In the genomic region with DNA sequence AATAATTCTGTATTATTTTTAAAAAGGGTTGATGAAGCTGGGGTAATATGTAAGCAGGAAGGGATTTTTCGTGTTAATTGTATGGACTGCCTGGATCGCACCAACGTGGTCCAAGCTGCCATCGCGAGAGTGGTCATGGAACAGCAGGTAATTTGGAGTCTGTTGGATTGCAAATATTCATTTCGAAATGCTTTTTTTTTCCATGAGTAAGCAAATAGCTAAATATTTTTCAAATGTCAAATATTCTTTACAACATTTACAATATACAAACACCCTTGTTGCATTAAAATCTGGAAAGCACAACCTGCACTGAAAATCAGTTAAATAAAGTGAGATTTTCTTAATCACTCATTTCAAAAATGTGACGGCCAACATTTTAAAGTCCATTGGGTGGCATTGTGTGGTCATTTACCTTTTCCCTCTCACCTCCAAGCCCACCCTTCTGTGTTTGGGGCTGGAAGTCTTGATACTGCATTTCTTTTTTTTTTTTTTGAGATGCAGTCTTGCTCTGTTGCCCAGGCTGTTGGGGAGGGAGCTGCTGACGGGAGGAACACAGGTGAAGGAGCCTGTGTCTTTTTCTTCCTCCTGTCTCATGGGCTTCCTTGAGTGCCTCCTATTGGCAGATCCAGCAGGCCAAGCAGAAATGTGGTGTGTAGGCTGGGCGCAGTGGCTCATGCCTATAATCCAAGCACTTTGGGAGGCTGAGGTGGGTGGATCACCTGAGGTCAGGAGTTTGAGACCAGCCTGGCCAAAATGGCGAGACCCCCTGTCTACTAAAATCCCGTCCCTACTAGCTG, we compare ENCODE assay signal across 28 cellular contexts.
DNase-seq lines count a peak whose midpoint lies in the region; ATAC-seq, FAIRE-seq and TF ChIP-seq lines count a peak whose summit lies in the region.
"Had no signal": no experiment of that assay in that cellular context is flagged by ENCODE, and none has a peak within 500 bp of the region (broad histone marks: within the 10 kb centered on the region; RNA-seq: fewer than 3 reads in every experiment).

No MANE protein-coding gene starts in this region.

- H4K91ac ChIP-seq in IMR-90 (ENCODE audit: insufficient read depth, low read depth, low read length) (no peak overlapping the region), H1 (replicated peaks; ENCODE audit: insufficient read length, low read length) (no peak overlapping the region), mesenchymal stem cell (ENCODE audit: low read length) (no peak overlapping the region)

- H2BK20ac ChIP-seq in IMR-90 (ENCODE audit: low read depth, low read length) (no peak overlapping the region), H1 (ENCODE audit: low read length) (no peak overlapping the region)

- H3K27me3 ChIP-seq in BLaER1 treated with 17β-estradiol and CSF1 and Interleukin-3, amounts not matched to agents 10 nM and 100 nM: no peaks in the 10 kb centered on the region
- no peaks in the 10 kb centered on the region for H3K27me3 ChIP-seq in IMR-90 (ENCODE audit: control insufficient read depth, insufficient read depth, low read length)
- no peaks in the 10 kb centered on the region for H3K27me3 ChIP-seq in H1 (replicated peaks in 1 of 4; ENCODE audit: control insufficient read depth in 3 of 4, extremely low read depth in 1 of 4, insufficient read depth in 3 of 4, low read length in 3 of 4)
- no peaks in the 10 kb centered on the region for H3K27me3 ChIP-seq in mesenchymal stem cell (ENCODE audit: control insufficient read depth in 1 of 2, insufficient read depth in 1 of 2, low read length in 2 of 2)
- H3K27me3 ChIP-seq: SJCRH30 had no signal

- H4K8ac ChIP-seq in IMR-90 (ENCODE audit: low read depth in 2 of 2, low read length in 2 of 2) (no peak overlapping the region), H1 (ENCODE audit: extremely low read depth, insufficient read depth, low read length) (no peak overlapping the region), mesenchymal stem cell (ENCODE audit: low read length) (no peak overlapping the region)

- intact Hi-C loops in IMR-90 (cut with micrococcal nuclease): no loop called here

- no peaks in the 10 kb centered on the region for H4K20me1 ChIP-seq in BLaER1 treated with 17β-estradiol and CSF1 and Interleukin-3, amounts not matched to agents 10 nM and 100 nM
- no peaks in the 10 kb centered on the region for H4K20me1 ChIP-seq in IMR-90 (ENCODE audit: insufficient read depth, low read length)
- H4K20me1 ChIP-seq in H1 (replicated peaks in 1 of 2; ENCODE audit: control insufficient read depth in 1 of 2, insufficient read depth in 2 of 2, low read length in 2 of 2): no peaks in the 10 kb centered on the region

- in situ Hi-C loops in IMR-90 (cut with MboI; ENCODE audit: low sequenced_read_pairs): no loop called here

- H3K4ac ChIP-seq in IMR-90 (ENCODE audit: low read depth, low read length): no peak overlapping the region
- no peak overlapping the region for H3K4ac ChIP-seq in H1 (replicated peaks; ENCODE audit: insufficient read length, low read depth, low read length)
- H3K4ac ChIP-seq in mesenchymal stem cell (ENCODE audit: low read depth in 1 of 2, low read length in 2 of 2): no peak overlapping the region

- H3K9me3 ChIP-seq in BLaER1 treated with 17β-estradiol and CSF1 and Interleukin-3, amounts not matched to agents 10 nM and 100 nM (replicated peaks in 1 of 11): no peaks in the 10 kb centered on the region
- no peaks in the 10 kb centered on the region for H3K9me3 ChIP-seq in IMR-90 (ENCODE audit: control insufficient read depth, insufficient read depth, low read length)
- H3K9me3 ChIP-seq in H1 (ENCODE audit: insufficient read depth in 2 of 2, low read depth in 1 of 2, low read length in 1 of 2): no peaks in the 10 kb centered on the region
- H3K9me3 ChIP-seq in mesenchymal stem cell (ENCODE audit: control insufficient read depth, low read length): no peaks in the 10 kb centered on the region
- H3K9me3 ChIP-seq: Caco-2, HAP-1, SJCRH30 had no signal

- H2AFZ ChIP-seq in IMR-90 (replicated peaks; ENCODE audit: low read length, poor library complexity) (no peak overlapping the region), H1 (ENCODE audit: low read length) (no peak overlapping the region), mesenchymal stem cell (ENCODE audit: low read depth, low read length) (no peak overlapping the region)

- H2BK120ac ChIP-seq in IMR-90 (ENCODE audit: low read depth, low read length) (no peak overlapping the region), H1 (replicated peaks; ENCODE audit: low read depth, low read length) (no peak overlapping the region), mesenchymal stem cell (ENCODE audit: low read depth, low read length) (no peak overlapping the region)

- no peak for ATAC-seq in IMR-90 (ENCODE audit: low read depth)
- no peak for ATAC-seq in GM18520 (IDR thresholded peaks at IDR 0.05; ENCODE audit: unreplicated experiment)
- ATAC-seq in left lobe of liver: no peak
- ATAC-seq: CD8-positive, alpha-beta T cell; PC-3; T-cell had no signal

- FAIRE-seq in H1 (lab: Jason Lieb, UNC): no peak
- FAIRE-seq: A204.1, GM19239 had no signal

- no peak overlapping the region for H3K4me3 ChIP-seq in BLaER1 treated with 17β-estradiol and CSF1 and Interleukin-3, amounts not matched to agents 10 nM and 100 nM
- H3K4me3 ChIP-seq in IMR-90 (ENCODE audit: insufficient read depth, low read depth, low read length): no peak overlapping the region
- no peak overlapping the region for H3K4me3 ChIP-seq in H1 (ENCODE audit: extremely low read depth in 1 of 4, insufficient read depth in 2 of 4, low read depth in 3 of 4, low read length in 4 of 4)
- H3K4me3 ChIP-seq in mesenchymal stem cell (ENCODE audit: insufficient read depth in 1 of 2, low read depth in 1 of 2, low read length in 2 of 2): no peak overlapping the region
- H3K4me3 ChIP-seq: HAP-1, SJCRH30 had no signal

- H3K4me2 ChIP-seq in BLaER1 treated with 17β-estradiol and CSF1 and Interleukin-3, amounts not matched to agents 10 nM and 100 nM: peak overlapping the region in 7 of 11 experiments; percentile 25 to 65 (median 51); a peak in 8 of 22 replicates
- no peak overlapping the region for H3K4me2 ChIP-seq in IMR-90 (ENCODE audit: low read depth, low read length)
- H3K4me2 ChIP-seq in H1 (ENCODE audit: insufficient read depth in 1 of 2, low read depth in 2 of 2, low read length in 2 of 2): no peak overlapping the region
- H3K4me2 ChIP-seq in mesenchymal stem cell (ENCODE audit: low read length, poor library complexity, severe bottlenecking): no peak overlapping the region

- TF ChIP-seq CTCF in IMR-90 (conservative IDR thresholded peaks at IDR 0.05; ENCODE audit: low read depth, low read length): no peak
- peak in 2 of 3 experiments; percentile 7 to 17; a peak in 2 of 4 replicates for TF ChIP-seq CTCF in H1 (IDR thresholded peaks at IDR 0.05; ENCODE audit: control extremely low read depth in 1 of 3, insufficient read depth in 1 of 3, low read depth in 1 of 3, low read length in 3 of 3)

- H2BK5ac ChIP-seq in IMR-90 (ENCODE audit: low read depth, low read length, poor library complexity, severe bottlenecking) (no peak overlapping the region), H1 (ENCODE audit: low read depth, low read length) (no peak overlapping the region), mesenchymal stem cell (ENCODE audit: low read depth, low read length, poor library complexity, severe bottlenecking) (no peak overlapping the region)

- H3K4me1 ChIP-seq in BLaER1 treated with 17β-estradiol and CSF1 and Interleukin-3, amounts not matched to agents 10 nM and 100 nM: peaks cover under 1 to 58% (median 52%) of the 10 kb centered on the region in 10 experiments; a peak in 19 of 20 replicates
- H3K4me1 ChIP-seq in IMR-90 (ENCODE audit: control insufficient read depth, insufficient read depth, low read length) (no peaks in the 10 kb centered on the region; the same call in 1 of the 2 replicates), H1 (replicated peaks in 1 of 4; ENCODE audit: control insufficient read depth in 3 of 4, insufficient read depth in 4 of 4, low read length in 3 of 4) (no peaks in the 10 kb centered on the region), mesenchymal stem cell (ENCODE audit: control insufficient read depth, insufficient read depth, low read depth, low read length) (peaks cover 7% of the 10 kb centered on the region)
- H3K4me1 ChIP-seq: Caco-2, HAP-1 had no signal

- dilution Hi-C loops in IMR-90 (cut with HindIII; ENCODE audit: low sequenced_read_pairs, unreplicated experiment): no loop called here

- H3K79me2 ChIP-seq in H1 (ENCODE audit: control insufficient read depth in 1 of 2, insufficient read depth in 2 of 2, low read length in 2 of 2): no peaks in the 10 kb centered on the region

- WGBS in IMR-90 (ENCODE audit: extremely low coverage in 2 of 2, insufficient read length in 1 of 2), 2 experiments: 80% methylated on average over 1 of the region's 11 CpGs; no CpG with 5 or more reads in 1 of the 2 experiments
- 89% methylated on average over 10 of the region's 11 CpGs; no CpG with 5 or more reads in 1 of the 2 experiments for WGBS in H1 (ENCODE audit: extremely low coverage in 1 of 2, insufficient coverage in 1 of 2, insufficient read length in 1 of 2, insufficient replicate concordance in 2 of 2, low coverage in 1 of 2, low lambda C conversion rate in 2 of 2, missing lambda C conversion rate in 1 of 2), 2 experiments
- WGBS in mesenchymal stem cell: 96% methylated on average over 7 of the region's 11 CpGs

- no peak overlapping the region for H3K9ac ChIP-seq in BLaER1 treated with 17β-estradiol and CSF1 and Interleukin-3, amounts not matched to agents 10 nM and 100 nM
- H3K9ac ChIP-seq in IMR-90 (ENCODE audit: low read depth, low read length) (no peak overlapping the region), H1 (replicated peaks in 1 of 4; ENCODE audit: extremely low read depth in 1 of 4, low read depth in 3 of 4, low read length in 3 of 4) (no peak overlapping the region), mesenchymal stem cell (ENCODE audit: low read length) (no peak overlapping the region)

- peaks cover 17 to 61% (median 33%) of the 10 kb centered on the region in 11 experiments; a peak in 21 of 22 replicates for H3K36me3 ChIP-seq in BLaER1 treated with 17β-estradiol and CSF1 and Interleukin-3, amounts not matched to agents 10 nM and 100 nM
- H3K36me3 ChIP-seq in IMR-90 (ENCODE audit: control insufficient read depth, insufficient read depth, low read length) (no peaks in the 10 kb centered on the region; the same call in 1 of the 2 replicates), H1 (ENCODE audit: control insufficient read depth in 2 of 4, insufficient read depth in 4 of 4, low read length in 3 of 4) (peaks cover 0 to 5% (median 0%) of the 10 kb centered on the region in 4 experiments; a peak in 2 of 8 replicates), mesenchymal stem cell (ENCODE audit: control insufficient read depth in 1 of 2, insufficient read depth in 2 of 2, low read depth in 1 of 2, low read length in 2 of 2) (peaks cover 2 to 17% of the 10 kb centered on the region in 2 experiments)
- H3K36me3 ChIP-seq: HAP-1, SJCRH30 had no signal

- H3K23me2 ChIP-seq in H1 (ENCODE audit: low read depth, low read length): no peaks in the 10 kb centered on the region

- no peak for TF ChIP-seq EP300 in H1 (IDR thresholded peaks at IDR 0.05; ENCODE audit: borderline replicate concordance in 1 of 2, low read depth in 2 of 2, low read length in 2 of 2)

- POLR2A ChIA-PET in IMR-90 (lab: Charles Lee; ENCODE audit: unreplicated experiment) (no interaction called here), H1 (lab: Charles Lee; ENCODE audit: partially characterized antibody) (interaction anchor here (4.5 kb wide), 1 partner anchor 12 kb away, joined by 19 read pairs; no protein-coding TSS in a partner anchor)

- H2BK12ac ChIP-seq in H1 (ENCODE audit: low read depth, low read length) (no peak overlapping the region), mesenchymal stem cell (ENCODE audit: low read length in 2 of 2) (no peak overlapping the region)

- TF ChIP-seq RAD21 in IMR-90 (IDR thresholded peaks at IDR 0.05; ENCODE audit: low read length) (no peak), H1 (IDR thresholded peaks at IDR 0.05 in 1 of 2, conservative IDR thresholded peaks at IDR 0.05 in 1 of 2; ENCODE audit: low read depth in 2 of 2, low read length in 2 of 2) (peak; percentile 24 to 28; a peak in 1 of 4 replicates)

- BruUV-seq in IMR-90 (replicated peaks; lab: Mats Ljungman, UMichigan): no TSS peak

- peak overlapping the region in 8 of 11 experiments; percentile 28 to 76 (median 60); a peak in 12 of 22 replicates for H3K27ac ChIP-seq in BLaER1 treated with 17β-estradiol and CSF1 and Interleukin-3, amounts not matched to agents 10 nM and 100 nM
- H3K27ac ChIP-seq in IMR-90 (ENCODE audit: insufficient read depth, low read length) (no peak overlapping the region), H1 (ENCODE audit: low read depth, low read length) (no peak overlapping the region), mesenchymal stem cell (ENCODE audit: low read length, poor library complexity, severe bottlenecking) (peak overlapping the region; percentile 49)
- H3K27ac ChIP-seq: C4-2B had no signal

- no peak for DNase-seq in IMR-90
- DNase-seq in H1 (ENCODE audit: low read depth in 1 of 2, low spot score in 2 of 2): no peak
- DNase-seq in mesenchymal stem cell: no peak
- DNase-seq in inferior parietal cortex (ENCODE audit: extremely low spot score): no peak
- DNase-seq in left lobe of liver (ENCODE audit: low spot score): no peak
- DNase-seq: AML-193; Caco-2; CD8-positive, alpha-beta T cell; DMS 273 treated with DMSO at 0.1 percent for 48 hours; DMS79 treated with DMSO at 0.1 percent for 48 hours; GF-D8; Karpas-422; NCI-H1092 treated with DMSO at 0.1 percent for 48 hours; NCI-H146; NCI-H1930; NCI-H2107; NCI-H524 treated with DMSO at 0.1 percent for 48 hours; NCI-H774; NK-92 treated with Interleukin-12 subunit alpha and Interleukin-12 subunit beta, amount 100 ng/mL, for 24 hours; PC-3; SJCRH30; T-cell had no signal

- H3K79me1 ChIP-seq in IMR-90 (ENCODE audit: low read depth in 1 of 2, low read length in 2 of 2) (no peaks in the 10 kb centered on the region), H1 (ENCODE audit: low read depth, low read length) (no peaks in the 10 kb centered on the region), mesenchymal stem cell (replicated peaks; ENCODE audit: low read length, poor library complexity, severe bottlenecking) (no peaks in the 10 kb centered on the region)

- no peak overlapping the region for H4K5ac ChIP-seq in IMR-90 (ENCODE audit: low read depth, low read length)
- no peak overlapping the region for H4K5ac ChIP-seq in H1 (ENCODE audit: insufficient read length, low read depth, low read length)

- TF ChIP-seq POLR2A in IMR-90 (IDR thresholded peaks at IDR 0.05; ENCODE audit: low read depth, low read length) (no peak), H1 (IDR thresholded peaks at IDR 0.05; ENCODE audit: control extremely low read depth in 1 of 2, low read depth in 2 of 2, low read length in 2 of 2) (no peak)

- no peak overlapping the region; the same call in 1 of the 2 replicates for H2AK5ac ChIP-seq in IMR-90 (ENCODE audit: low read depth, low read length)
- no peak overlapping the region for H2AK5ac ChIP-seq in H1 (ENCODE audit: low read depth, low read length)
- H2AK5ac ChIP-seq in mesenchymal stem cell (ENCODE audit: low read length, severe bottlenecking): peak overlapping the region; percentile 69

- peaks cover 9% of the 10 kb centered on the region for H3K9me1 ChIP-seq in IMR-90 (ENCODE audit: insufficient read depth, low read length)

- H3K23ac ChIP-seq in IMR-90 (ENCODE audit: low read depth, low read length) (no peak overlapping the region), H1 (ENCODE audit: insufficient read length) (no peak overlapping the region), mesenchymal stem cell (ENCODE audit: low read length in 2 of 2) (no peak overlapping the region)

- no peak overlapping the region for H2BK15ac ChIP-seq in IMR-90 (ENCODE audit: low read depth, low read length)
- no peak overlapping the region for H2BK15ac ChIP-seq in H1 (ENCODE audit: low read length)
- H2BK15ac ChIP-seq in mesenchymal stem cell (ENCODE audit: low read depth, poor library complexity, severe bottlenecking): peak overlapping the region; percentile 19

- H3K18ac ChIP-seq in IMR-90 (ENCODE audit: low read depth, low read length): no peak overlapping the region; the same call in 1 of the 2 replicates
- H3K18ac ChIP-seq in H1 (ENCODE audit: extremely low read depth, low read length): no peak overlapping the region
- no peak overlapping the region for H3K18ac ChIP-seq in mesenchymal stem cell (ENCODE audit: low read depth in 1 of 2, low read length in 2 of 2)

- no peak overlapping the region for H2AK9ac ChIP-seq in IMR-90 (replicated peaks; ENCODE audit: low read depth, low read length, poor library complexity)

- CTCF ChIA-PET in IMR-90 (lab: Yijun Ruan, JAX) (interaction anchor here (0.7 to 1.7 kb wide), 2 partner anchors 56 to 77 kb away, joined by 3 to 7 read pairs; no protein-coding TSS in a partner anchor), H1 (lab: Charles Lee; ENCODE audit: partially characterized antibody) (interaction anchor here (0.9 to 2.9 kb wide), 7 partner anchors 10 to 162 kb away, joined by 3 to 12 read pairs (median 4); no protein-coding TSS in a partner anchor)

- no peak overlapping the region for H3K14ac ChIP-seq in IMR-90 (replicated peaks; ENCODE audit: low read depth, low read length)
- no peak overlapping the region for H3K14ac ChIP-seq in H1 (ENCODE audit: insufficient read length)
- H3K14ac ChIP-seq in mesenchymal stem cell (ENCODE audit: low read length in 2 of 2): no peak overlapping the region

- H3K56ac ChIP-seq in IMR-90 (ENCODE audit: extremely low read depth, insufficient read depth, low read length): no peak overlapping the region
- no peak overlapping the region for H3K56ac ChIP-seq in H1 (replicated peaks; ENCODE audit: insufficient read length, low read depth, low read length)

Comparison
In these comparisons a context has a peak if more than half of its experiments do, and no peak if none do; other contexts are left out.
1. H3K27ac ChIP-seq: peak in BLaER1 treated with 17β-estradiol and CSF1 and Interleukin-3, amounts not matched to agents 10 nM and 100 nM (8 of 11) and mesenchymal stem cell (single experiment); none in IMR-90 (single experiment) and H1 (single experiment).
2. H3K4me2 ChIP-seq: peak in BLaER1 treated with 17β-estradiol and CSF1 and Interleukin-3, amounts not matched to agents 10 nM and 100 nM (7 of 11); none in IMR-90 (single experiment), H1 (0 of 2) and mesenchymal stem cell (single experiment).